In genomic region chr5:37816883-37817282, GRCh38 we compare ENCODE assay signal across 14 cellular contexts. TPM values are rescaled to one million over a fixed set of nuclear protein-coding genes. Genes with fewer than 3 reads are reported as not detected.
A peak's percentile ranks its signal among the peaks of the same experiment; 100 is the strongest.
DNase-seq lines count a peak whose midpoint lies in the region; ATAC-seq and TF ChIP-seq lines count a peak whose summit lies in the region.
"Had no signal": no experiment of that assay in that cellular context is flagged by ENCODE, and none has a peak within 500 bp of the region (broad histone marks: within the 10 kb centered on the region; RNA-seq: fewer than 3 reads in every experiment).

No MANE protein-coding gene starts in this region.

- TF ChIP-seq CTCF in AG10803 (conservative IDR thresholded peaks at IDR 0.05; ENCODE audit: low read length) (no peak), IMR-90 (conservative IDR thresholded peaks at IDR 0.05; ENCODE audit: low read depth, low read length) (no peak), upper lobe of right lung (IDR thresholded peaks at IDR 0.05) (no peak)

- H3K79me1 ChIP-seq in IMR-90 (ENCODE audit: low read depth in 1 of 2, low read length in 2 of 2) = no peaks in the 10 kb centered on the region
- no peaks in the 10 kb centered on the region for H3K79me1 ChIP-seq in mesenchymal stem cell (replicated peaks; ENCODE audit: low read length, poor library complexity, severe bottlenecking)

- no peaks in the 10 kb centered on the region for H3K9me1 ChIP-seq in IMR-90 (ENCODE audit: insufficient read depth, low read length)

- dilution Hi-C loops in IMR-90 (cut with HindIII; ENCODE audit: low sequenced_read_pairs, unreplicated experiment) = no loop called here

- H2BK5ac ChIP-seq in IMR-90 (ENCODE audit: low read depth, low read length, poor library complexity, severe bottlenecking) (no peak overlapping the region), mesenchymal stem cell (ENCODE audit: low read depth, low read length, poor library complexity, severe bottlenecking) (no peak overlapping the region)

- H4K91ac ChIP-seq in IMR-90 (ENCODE audit: insufficient read depth, low read depth, low read length) (no peak overlapping the region), mesenchymal stem cell (ENCODE audit: low read length) (no peak overlapping the region)

- no peaks in the 10 kb centered on the region for H3K27me3 ChIP-seq in IMR-90 (ENCODE audit: control insufficient read depth, insufficient read depth, low read length)
- H3K27me3 ChIP-seq in mesenchymal stem cell (ENCODE audit: control insufficient read depth in 1 of 2, insufficient read depth in 1 of 2, low read length in 2 of 2) = no peaks in the 10 kb centered on the region
- H3K27me3 ChIP-seq in upper lobe of right lung = no peaks in the 10 kb centered on the region

- 0 out of 2 replicates have a peak overlapping the region, but pooled peaks have one; percentile 11 for H3K14ac ChIP-seq in IMR-90 (replicated peaks; ENCODE audit: low read depth, low read length)
- no peak overlapping the region for H3K14ac ChIP-seq in mesenchymal stem cell (ENCODE audit: low read length in 2 of 2)

- peak; percentile 79; the same call in 1 of the 2 replicates for ATAC-seq in IMR-90 (ENCODE audit: low read depth)
- ATAC-seq in upper lobe of right lung = no peak
- ATAC-seq in HG02938 (IDR thresholded peaks at IDR 0.05; ENCODE audit: unreplicated experiment) = no peak
- ATAC-seq: mucosa of descending colon had no signal

- no peak overlapping the region for H4K8ac ChIP-seq in IMR-90 (ENCODE audit: low read depth in 2 of 2, low read length in 2 of 2)
- H4K8ac ChIP-seq in mesenchymal stem cell (ENCODE audit: low read length) = no peak overlapping the region

- H3K9ac ChIP-seq in IMR-90 (ENCODE audit: low read depth, low read length) (no peak overlapping the region), mesenchymal stem cell (ENCODE audit: low read length) (no peak overlapping the region)

- H3K27ac ChIP-seq in IMR-90 (ENCODE audit: insufficient read depth, low read length) (no peak overlapping the region), mesenchymal stem cell (ENCODE audit: low read length, poor library complexity, severe bottlenecking) (no peak overlapping the region), upper lobe of right lung (no peak overlapping the region)

- H3K36me3 ChIP-seq in IMR-90 (ENCODE audit: control insufficient read depth, insufficient read depth, low read length) = peaks cover 4% of the 10 kb centered on the region; the same call in 1 of the 2 replicates
- H3K36me3 ChIP-seq in mesenchymal stem cell (ENCODE audit: control insufficient read depth in 1 of 2, insufficient read depth in 2 of 2, low read depth in 1 of 2, low read length in 2 of 2) = peaks cover 6 to 23% of the 10 kb centered on the region in 2 experiments
- H3K36me3 ChIP-seq in upper lobe of right lung = no peaks in the 10 kb centered on the region

- no peaks in the 10 kb centered on the region for H4K20me1 ChIP-seq in IMR-90 (ENCODE audit: insufficient read depth, low read length)

- in situ Hi-C loops in IMR-90 (cut with MboI; ENCODE audit: low sequenced_read_pairs) = no loop called here

- H2BK120ac ChIP-seq in IMR-90 (ENCODE audit: low read depth, low read length) = no peak overlapping the region
- no peak overlapping the region for H2BK120ac ChIP-seq in mesenchymal stem cell (ENCODE audit: low read depth, low read length)

- TF ChIP-seq POLR2A in IMR-90 (IDR thresholded peaks at IDR 0.05; ENCODE audit: low read depth, low read length) = no peak

- TF ChIP-seq RAD21 in IMR-90 (IDR thresholded peaks at IDR 0.05; ENCODE audit: low read length) = no peak

- peak overlapping the region; percentile 59 for H2AFZ ChIP-seq in IMR-90 (replicated peaks; ENCODE audit: low read length, poor library complexity)
- no peak overlapping the region for H2AFZ ChIP-seq in mesenchymal stem cell (ENCODE audit: low read depth, low read length)

- DNase-seq in AG10803 (ENCODE audit: low read depth) (peak; percentile 61), IMR-90 (peak; percentile 49), anterior cingulate cortex (lab: John Stamatoyannopoulos, UW) (peak in 45 of 58 donors; percentile 7 to 85 (median 59)), mesenchymal stem cell (peak; percentile 38), GDM1 (lab: John Stamatoyannopoulos, UW) (no peak), RKO (ENCODE audit: low spot score) (no peak), upper lobe of right lung (no peak)
- DNase-seq: AML-193; cortex of kidney; mucosa of descending colon; NCI-H2081; retina; stimulated activated CD4-positive, alpha-beta T cell treated with anti-CD3 and anti-CD28 coated beads, Interleukin-2, amount 100 ng/mL, for 48 hours had no signal

- H3K9me3 ChIP-seq in IMR-90 (ENCODE audit: control insufficient read depth, insufficient read depth, low read length) (no peaks in the 10 kb centered on the region), mesenchymal stem cell (ENCODE audit: control insufficient read depth, low read length) (no peaks in the 10 kb centered on the region), upper lobe of right lung (no peaks in the 10 kb centered on the region)
- H3K9me3 ChIP-seq: mucosa of descending colon had no signal

- H3K18ac ChIP-seq in IMR-90 (ENCODE audit: low read depth, low read length) (no peak overlapping the region), mesenchymal stem cell (ENCODE audit: low read depth in 1 of 2, low read length in 2 of 2) (no peak overlapping the region)

- H3K4me2 ChIP-seq in IMR-90 (ENCODE audit: low read depth, low read length) (peak overlapping the region; percentile 0; the same call in 1 of the 2 replicates), mesenchymal stem cell (ENCODE audit: low read length, poor library complexity, severe bottlenecking) (no peak overlapping the region)

- BruUV-seq in IMR-90 (replicated peaks; lab: Mats Ljungman, UMichigan) = no TSS peak

- POLR2A ChIA-PET in IMR-90 (lab: Charles Lee; ENCODE audit: unreplicated experiment) = no interaction called here

- H2AK9ac ChIP-seq in IMR-90 (replicated peaks; ENCODE audit: low read depth, low read length, poor library complexity) = no peak overlapping the region

- peaks cover 6% of the 10 kb centered on the region for H3K4me1 ChIP-seq in IMR-90 (ENCODE audit: control insufficient read depth, insufficient read depth, low read length)
- peaks cover 1% of the 10 kb centered on the region for H3K4me1 ChIP-seq in mesenchymal stem cell (ENCODE audit: control insufficient read depth, insufficient read depth, low read depth, low read length)
- H3K4me1 ChIP-seq in upper lobe of right lung = no peaks in the 10 kb centered on the region

- H2BK20ac ChIP-seq in IMR-90 (ENCODE audit: low read depth, low read length) = 0 out of 2 replicates have a peak overlapping the region, but pooled peaks have one; percentile 28

- CTCF ChIA-PET in IMR-90 (lab: Yijun Ruan, JAX) = no interaction called here

- no peak overlapping the region for H3K56ac ChIP-seq in IMR-90 (ENCODE audit: extremely low read depth, insufficient read depth, low read length)

- no peak overlapping the region for H3K23ac ChIP-seq in IMR-90 (ENCODE audit: low read depth, low read length)
- no peak overlapping the region for H3K23ac ChIP-seq in mesenchymal stem cell (ENCODE audit: low read length in 2 of 2)

- no peak overlapping the region for H3K4me3 ChIP-seq in AG10803 (ENCODE audit: low read length)
- H3K4me3 ChIP-seq in IMR-90 (ENCODE audit: insufficient read depth, low read depth, low read length) = no peak overlapping the region
- no peak overlapping the region for H3K4me3 ChIP-seq in mesenchymal stem cell (ENCODE audit: insufficient read depth in 1 of 2, low read depth in 1 of 2, low read length in 2 of 2)
- no peak overlapping the region for H3K4me3 ChIP-seq in upper lobe of right lung
- H3K4me3 ChIP-seq: mucosa of descending colon had no signal

- H2AK5ac ChIP-seq in IMR-90 (ENCODE audit: low read depth, low read length) = no peak overlapping the region
- H2AK5ac ChIP-seq in mesenchymal stem cell (ENCODE audit: low read length, severe bottlenecking) = no peak overlapping the region

- H2BK12ac ChIP-seq in mesenchymal stem cell (ENCODE audit: low read length in 2 of 2) = no peak overlapping the region

- no peak overlapping the region; the same call in 2 of the 3 replicates for H2BK15ac ChIP-seq in IMR-90 (ENCODE audit: low read depth, low read length)
- no peak overlapping the region for H2BK15ac ChIP-seq in mesenchymal stem cell (ENCODE audit: low read depth, poor library complexity, severe bottlenecking)

- H3K4ac ChIP-seq in IMR-90 (ENCODE audit: low read depth, low read length) (no peak overlapping the region), mesenchymal stem cell (ENCODE audit: low read depth in 1 of 2, low read length in 2 of 2) (no peak overlapping the region)

- WGBS in IMR-90 (ENCODE audit: extremely low coverage in 2 of 2, insufficient read length in 1 of 2), 2 experiments = 29% methylated on average over 1 of the region's 3 CpGs; no CpG with 5 or more reads in 1 of the 2 experiments
- WGBS in mesenchymal stem cell = 58% methylated on average over 3 of the region's 3 CpGs

- H4K5ac ChIP-seq in IMR-90 (ENCODE audit: low read depth, low read length) = no peak overlapping the region

- intact Hi-C loops in IMR-90 (cut with micrococcal nuclease) (no loop called here), upper lobe of right lung (cut with DNase I) (no loop called here)

TF ChIP-seq in IMR-90, 13 proteins besides CTCF, POLR2A, EP300 and RAD21 (continues in another document):
- no peak for TF ChIP-seq NFE2L2 (IDR thresholded peaks at IDR 0.05; ENCODE audit: low read depth, low read length)
- TF ChIP-seq USF2 (IDR thresholded peaks at IDR 0.05; ENCODE audit: low read depth, low read length) = peak; percentile 43; the same call in 1 of the 2 replicates
- TF ChIP-seq RFX5 (IDR thresholded peaks at IDR 0.05; ENCODE audit: low read depth, low read length) = no peak
- TF ChIP-seq MAFK (IDR thresholded peaks at IDR 0.05; ENCODE audit: low read depth, low read length) = no peak
- TF ChIP-seq MAZ (IDR thresholded peaks at IDR 0.05; ENCODE audit: borderline replicate concordance, low read depth, low read length) = no peak

RNA-seq across cellular contexts. Expression of gene GDNF, which starts 23.0 kb away (rescaled TPM):
- total RNA-seq in IMR-90 (2012; rRNA removed) (0.18 and 0.28 TPM in 2 replicates), upper lobe of right lung (0.23 TPM)
- 0.82 and 0.85 TPM in 2 replicates for polyA plus RNA-seq in IMR-90 (2012; rRNA removed)
- 0.35 and 0.68 TPM in 2 replicates for polyA plus RNA-seq in IMR-90 (2012; cell fraction: cytosol; rRNA removed)
- 1.6 and 3.3 TPM in 2 replicates for polyA plus RNA-seq in IMR-90 (2012; cell fraction: nucleus; rRNA removed; ENCODE audit: low replicate concordance)
- 7.8 TPM for polyA plus RNA-seq in mesenchymal stem cell (2013, experiment 1 of 2)
- 7.9 TPM for polyA plus RNA-seq in mesenchymal stem cell (2013, experiment 2 of 2)

Comparison
In these comparisons a context has a peak if more than half of its experiments do, and no peak if none do; other contexts are left out.
1. DNase-seq: peak in AG10803 (single experiment), IMR-90 (single experiment), anterior cingulate cortex (45 of 58) and mesenchymal stem cell (single experiment); none in GDM1 (single experiment), RKO (single experiment) and upper lobe of right lung (single experiment).